2 cellular contexts compared by ENCODE assay signal in the genomic region with DNA sequence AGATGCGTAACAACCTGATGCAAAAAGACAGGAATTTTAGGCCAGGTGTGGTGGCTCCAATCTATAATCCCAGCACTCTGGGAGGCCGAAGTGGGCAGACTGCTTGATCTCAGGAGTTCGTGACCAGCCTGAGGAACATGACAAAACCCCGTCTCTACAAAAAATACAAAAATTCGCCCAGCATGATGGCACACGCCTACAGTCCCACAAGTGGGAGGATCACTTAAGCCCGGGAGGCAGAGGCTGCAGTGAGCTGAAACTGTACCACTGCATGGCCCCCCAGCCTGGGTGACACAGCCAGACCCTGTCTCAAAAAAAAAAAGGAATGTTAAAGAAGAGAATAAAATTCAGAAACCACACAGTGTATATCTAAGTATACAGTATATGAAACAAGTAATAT.
TF ChIP-seq lines count a peak whose summit lies in the region.

No MANE protein-coding gene starts in this region.

TF ChIP-seq in WTC11, 78 proteins besides CTCF, POLR2A, EP300 and RAD21:
- TF ChIP-seq, protein P1, sequence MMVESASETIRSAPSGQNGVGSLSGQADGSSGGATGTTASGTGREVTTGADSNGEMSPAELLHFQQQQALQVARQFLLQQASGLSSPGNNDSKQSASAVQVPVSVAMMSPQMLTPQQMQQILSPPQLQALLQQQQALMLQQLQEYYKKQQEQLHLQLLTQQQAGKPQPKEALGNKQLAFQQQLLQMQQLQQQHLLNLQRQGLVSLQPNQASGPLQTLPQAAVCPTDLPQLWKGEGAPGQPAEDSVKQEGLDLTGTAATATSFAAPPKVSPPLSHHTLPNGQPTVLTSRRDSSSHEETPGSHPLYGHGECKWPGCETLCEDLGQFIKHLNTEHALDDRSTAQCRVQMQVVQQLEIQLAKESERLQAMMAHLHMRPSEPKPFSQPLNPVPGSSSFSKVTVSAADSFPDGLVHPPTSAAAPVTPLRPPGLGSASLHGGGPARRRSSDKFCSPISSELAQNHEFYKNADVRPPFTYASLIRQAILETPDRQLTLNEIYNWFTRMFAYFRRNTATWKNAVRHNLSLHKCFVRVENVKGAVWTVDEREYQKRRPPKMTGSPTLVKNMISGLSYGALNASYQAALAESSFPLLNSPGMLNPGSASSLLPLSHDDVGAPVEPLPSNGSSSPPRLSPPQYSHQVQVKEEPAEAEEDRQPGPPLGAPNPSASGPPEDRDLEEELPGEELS (CRISPR knock-in tag; IDR thresholded peaks at IDR 0.05) = no peak
- TF ChIP-seq, protein P2, sequence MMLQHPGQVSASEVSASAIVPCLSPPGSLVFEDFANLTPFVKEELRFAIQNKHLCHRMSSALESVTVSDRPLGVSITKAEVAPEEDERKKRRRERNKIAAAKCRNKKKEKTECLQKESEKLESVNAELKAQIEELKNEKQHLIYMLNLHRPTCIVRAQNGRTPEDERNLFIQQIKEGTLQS (CRISPR knock-in tag; conservative IDR thresholded peaks at IDR 0.05) = no peak
- TF ChIP-seq, protein P3, sequence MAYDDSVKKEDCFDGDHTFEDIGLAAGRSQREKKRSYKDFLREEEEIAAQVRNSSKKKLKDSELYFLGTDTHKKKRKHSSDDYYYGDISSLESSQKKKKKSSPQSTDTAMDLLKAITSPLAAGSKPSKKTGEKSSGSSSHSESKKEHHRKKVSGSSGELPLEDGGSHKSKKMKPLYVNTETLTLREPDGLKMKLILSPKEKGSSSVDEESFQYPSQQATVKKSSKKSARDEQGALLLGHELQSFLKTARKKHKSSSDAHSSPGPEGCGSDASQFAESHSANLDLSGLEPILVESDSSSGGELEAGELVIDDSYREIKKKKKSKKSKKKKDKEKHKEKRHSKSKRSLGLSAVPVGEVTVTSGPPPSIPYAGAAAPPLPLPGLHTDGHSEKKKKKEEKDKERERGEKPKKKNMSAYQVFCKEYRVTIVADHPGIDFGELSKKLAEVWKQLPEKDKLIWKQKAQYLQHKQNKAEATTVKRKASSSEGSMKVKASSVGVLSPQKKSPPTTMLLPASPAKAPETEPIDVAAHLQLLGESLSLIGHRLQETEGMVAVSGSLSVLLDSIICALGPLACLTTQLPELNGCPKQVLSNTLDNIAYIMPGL (CRISPR knock-in tag; IDR thresholded peaks at IDR 0.05) = no peak
- TF ChIP-seq, protein P4, sequence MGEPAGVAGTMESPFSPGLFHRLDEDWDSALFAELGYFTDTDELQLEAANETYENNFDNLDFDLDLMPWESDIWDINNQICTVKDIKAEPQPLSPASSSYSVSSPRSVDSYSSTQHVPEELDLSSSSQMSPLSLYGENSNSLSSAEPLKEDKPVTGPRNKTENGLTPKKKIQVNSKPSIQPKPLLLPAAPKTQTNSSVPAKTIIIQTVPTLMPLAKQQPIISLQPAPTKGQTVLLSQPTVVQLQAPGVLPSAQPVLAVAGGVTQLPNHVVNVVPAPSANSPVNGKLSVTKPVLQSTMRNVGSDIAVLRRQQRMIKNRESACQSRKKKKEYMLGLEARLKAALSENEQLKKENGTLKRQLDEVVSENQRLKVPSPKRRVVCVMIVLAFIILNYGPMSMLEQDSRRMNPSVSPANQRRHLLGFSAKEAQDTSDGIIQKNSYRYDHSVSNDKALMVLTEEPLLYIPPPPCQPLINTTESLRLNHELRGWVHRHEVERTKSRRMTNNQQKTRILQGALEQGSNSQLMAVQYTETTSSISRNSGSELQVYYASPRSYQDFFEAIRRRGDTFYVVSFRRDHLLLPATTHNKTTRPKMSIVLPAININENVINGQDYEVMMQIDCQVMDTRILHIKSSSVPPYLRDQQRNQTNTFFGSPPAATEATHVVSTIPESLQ (CRISPR knock-in tag; IDR thresholded peaks at IDR 0.05) = no peak
- TF ChIP-seq, protein P5, sequence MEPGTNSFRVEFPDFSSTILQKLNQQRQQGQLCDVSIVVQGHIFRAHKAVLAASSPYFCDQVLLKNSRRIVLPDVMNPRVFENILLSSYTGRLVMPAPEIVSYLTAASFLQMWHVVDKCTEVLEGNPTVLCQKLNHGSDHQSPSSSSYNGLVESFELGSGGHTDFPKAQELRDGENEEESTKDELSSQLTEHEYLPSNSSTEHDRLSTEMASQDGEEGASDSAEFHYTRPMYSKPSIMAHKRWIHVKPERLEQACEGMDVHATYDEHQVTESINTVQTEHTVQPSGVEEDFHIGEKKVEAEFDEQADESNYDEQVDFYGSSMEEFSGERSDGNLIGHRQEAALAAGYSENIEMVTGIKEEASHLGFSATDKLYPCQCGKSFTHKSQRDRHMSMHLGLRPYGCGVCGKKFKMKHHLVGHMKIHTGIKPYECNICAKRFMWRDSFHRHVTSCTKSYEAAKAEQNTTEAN (CRISPR knock-in tag; IDR thresholded peaks at IDR 0.05) = no peak
- TF ChIP-seq, protein P6, sequence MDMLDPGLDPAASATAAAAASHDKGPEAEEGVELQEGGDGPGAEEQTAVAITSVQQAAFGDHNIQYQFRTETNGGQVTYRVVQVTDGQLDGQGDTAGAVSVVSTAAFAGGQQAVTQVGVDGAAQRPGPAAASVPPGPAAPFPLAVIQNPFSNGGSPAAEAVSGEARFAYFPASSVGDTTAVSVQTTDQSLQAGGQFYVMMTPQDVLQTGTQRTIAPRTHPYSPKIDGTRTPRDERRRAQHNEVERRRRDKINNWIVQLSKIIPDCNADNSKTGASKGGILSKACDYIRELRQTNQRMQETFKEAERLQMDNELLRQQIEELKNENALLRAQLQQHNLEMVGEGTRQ (CRISPR knock-in tag; IDR thresholded peaks at IDR 0.05) = no peak
- no peak for TF ChIP-seq FOXJ3 (CRISPR knock-in tag; IDR thresholded peaks at IDR 0.05; ENCODE audit: borderline replicate concordance)

TF ChIP-seq in H1, 55 proteins besides CTCF, POLR2A, EP300 and RAD21:
- no peak for TF ChIP-seq CREB1 (IDR thresholded peaks at IDR 0.05)
- no peak for TF ChIP-seq BRCA1 (IDR thresholded peaks at IDR 0.05; ENCODE audit: low read depth, low read length)
- TF ChIP-seq BCL11A (IDR thresholded peaks at IDR 0.05; ENCODE audit: low read depth in 2 of 2, low read length in 2 of 2) = no peak
- no peak for TF ChIP-seq TAF7 (optimal IDR thresholded peaks at IDR 0.05; ENCODE audit: borderline replicate concordance, low read depth, low read length)
- TF ChIP-seq SIX5 (IDR thresholded peaks at IDR 0.05; ENCODE audit: low read depth, low read length) = no peak
- no peak for TF ChIP-seq POU5F1 (IDR thresholded peaks at IDR 0.05; ENCODE audit: low read depth, low read length)
- TF ChIP-seq, protein P7, sequence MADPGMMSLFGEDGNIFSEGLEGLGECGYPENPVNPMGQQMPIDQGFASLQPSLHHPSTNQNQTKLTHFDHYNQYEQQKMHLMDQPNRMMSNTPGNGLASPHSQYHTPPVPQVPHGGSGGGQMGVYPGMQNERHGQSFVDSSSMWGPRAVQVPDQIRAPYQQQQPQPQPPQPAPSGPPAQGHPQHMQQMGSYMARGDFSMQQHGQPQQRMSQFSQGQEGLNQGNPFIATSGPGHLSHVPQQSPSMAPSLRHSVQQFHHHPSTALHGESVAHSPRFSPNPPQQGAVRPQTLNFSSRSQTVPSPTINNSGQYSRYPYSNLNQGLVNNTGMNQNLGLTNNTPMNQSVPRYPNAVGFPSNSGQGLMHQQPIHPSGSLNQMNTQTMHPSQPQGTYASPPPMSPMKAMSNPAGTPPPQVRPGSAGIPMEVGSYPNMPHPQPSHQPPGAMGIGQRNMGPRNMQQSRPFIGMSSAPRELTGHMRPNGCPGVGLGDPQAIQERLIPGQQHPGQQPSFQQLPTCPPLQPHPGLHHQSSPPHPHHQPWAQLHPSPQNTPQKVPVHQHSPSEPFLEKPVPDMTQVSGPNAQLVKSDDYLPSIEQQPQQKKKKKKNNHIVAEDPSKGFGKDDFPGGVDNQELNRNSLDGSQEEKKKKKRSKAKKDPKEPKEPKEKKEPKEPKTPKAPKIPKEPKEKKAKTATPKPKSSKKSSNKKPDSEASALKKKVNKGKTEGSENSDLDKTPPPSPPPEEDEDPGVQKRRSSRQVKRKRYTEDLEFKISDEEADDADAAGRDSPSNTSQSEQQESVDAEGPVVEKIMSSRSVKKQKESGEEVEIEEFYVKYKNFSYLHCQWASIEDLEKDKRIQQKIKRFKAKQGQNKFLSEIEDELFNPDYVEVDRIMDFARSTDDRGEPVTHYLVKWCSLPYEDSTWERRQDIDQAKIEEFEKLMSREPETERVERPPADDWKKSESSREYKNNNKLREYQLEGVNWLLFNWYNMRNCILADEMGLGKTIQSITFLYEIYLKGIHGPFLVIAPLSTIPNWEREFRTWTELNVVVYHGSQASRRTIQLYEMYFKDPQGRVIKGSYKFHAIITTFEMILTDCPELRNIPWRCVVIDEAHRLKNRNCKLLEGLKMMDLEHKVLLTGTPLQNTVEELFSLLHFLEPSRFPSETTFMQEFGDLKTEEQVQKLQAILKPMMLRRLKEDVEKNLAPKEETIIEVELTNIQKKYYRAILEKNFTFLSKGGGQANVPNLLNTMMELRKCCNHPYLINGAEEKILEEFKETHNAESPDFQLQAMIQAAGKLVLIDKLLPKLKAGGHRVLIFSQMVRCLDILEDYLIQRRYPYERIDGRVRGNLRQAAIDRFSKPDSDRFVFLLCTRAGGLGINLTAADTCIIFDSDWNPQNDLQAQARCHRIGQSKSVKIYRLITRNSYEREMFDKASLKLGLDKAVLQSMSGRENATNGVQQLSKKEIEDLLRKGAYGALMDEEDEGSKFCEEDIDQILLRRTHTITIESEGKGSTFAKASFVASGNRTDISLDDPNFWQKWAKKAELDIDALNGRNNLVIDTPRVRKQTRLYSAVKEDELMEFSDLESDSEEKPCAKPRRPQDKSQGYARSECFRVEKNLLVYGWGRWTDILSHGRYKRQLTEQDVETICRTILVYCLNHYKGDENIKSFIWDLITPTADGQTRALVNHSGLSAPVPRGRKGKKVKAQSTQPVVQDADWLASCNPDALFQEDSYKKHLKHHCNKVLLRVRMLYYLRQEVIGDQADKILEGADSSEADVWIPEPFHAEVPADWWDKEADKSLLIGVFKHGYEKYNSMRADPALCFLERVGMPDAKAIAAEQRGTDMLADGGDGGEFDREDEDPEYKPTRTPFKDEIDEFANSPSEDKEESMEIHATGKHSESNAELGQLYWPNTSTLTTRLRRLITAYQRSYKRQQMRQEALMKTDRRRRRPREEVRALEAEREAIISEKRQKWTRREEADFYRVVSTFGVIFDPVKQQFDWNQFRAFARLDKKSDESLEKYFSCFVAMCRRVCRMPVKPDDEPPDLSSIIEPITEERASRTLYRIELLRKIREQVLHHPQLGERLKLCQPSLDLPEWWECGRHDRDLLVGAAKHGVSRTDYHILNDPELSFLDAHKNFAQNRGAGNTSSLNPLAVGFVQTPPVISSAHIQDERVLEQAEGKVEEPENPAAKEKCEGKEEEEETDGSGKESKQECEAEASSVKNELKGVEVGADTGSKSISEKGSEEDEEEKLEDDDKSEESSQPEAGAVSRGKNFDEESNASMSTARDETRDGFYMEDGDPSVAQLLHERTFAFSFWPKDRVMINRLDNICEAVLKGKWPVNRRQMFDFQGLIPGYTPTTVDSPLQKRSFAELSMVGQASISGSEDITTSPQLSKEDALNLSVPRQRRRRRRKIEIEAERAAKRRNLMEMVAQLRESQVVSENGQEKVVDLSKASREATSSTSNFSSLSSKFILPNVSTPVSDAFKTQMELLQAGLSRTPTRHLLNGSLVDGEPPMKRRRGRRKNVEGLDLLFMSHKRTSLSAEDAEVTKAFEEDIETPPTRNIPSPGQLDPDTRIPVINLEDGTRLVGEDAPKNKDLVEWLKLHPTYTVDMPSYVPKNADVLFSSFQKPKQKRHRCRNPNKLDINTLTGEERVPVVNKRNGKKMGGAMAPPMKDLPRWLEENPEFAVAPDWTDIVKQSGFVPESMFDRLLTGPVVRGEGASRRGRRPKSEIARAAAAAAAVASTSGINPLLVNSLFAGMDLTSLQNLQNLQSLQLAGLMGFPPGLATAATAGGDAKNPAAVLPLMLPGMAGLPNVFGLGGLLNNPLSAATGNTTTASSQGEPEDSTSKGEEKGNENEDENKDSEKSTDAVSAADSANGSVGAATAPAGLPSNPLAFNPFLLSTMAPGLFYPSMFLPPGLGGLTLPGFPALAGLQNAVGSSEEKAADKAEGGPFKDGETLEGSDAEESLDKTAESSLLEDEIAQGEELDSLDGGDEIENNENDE (IDR thresholded peaks at IDR 0.05; ENCODE audit: insufficient replicate concordance, low read length) = no peak
- TF ChIP-seq NRF1 (IDR thresholded peaks at IDR 0.05; ENCODE audit: low read depth, low read length) = no peak
